ENCODE assay signal across 26 cellular contexts in genomic region chr7:133562617-133563016, GRCh38.
DNase-seq lines count a peak whose midpoint lies in the region; ATAC-seq and TF ChIP-seq lines count a peak whose summit lies in the region.
"Had no signal": no experiment of that assay in that cellular context is flagged by ENCODE, and none has a peak within 500 bp of the region (broad histone marks: within the 10 kb centered on the region; RNA-seq: fewer than 3 reads in every experiment).

No MANE protein-coding gene starts in this region.

- TF ChIP-seq CTCF in SK-N-SH (IDR thresholded peaks at IDR 0.05) = no peak
- TF ChIP-seq CTCF in fibroblast of the aortic adventitia (IDR thresholded peaks at IDR 0.05; ENCODE audit: insufficient read depth, low read length) = no peak

- peaks cover 3 to 29% of the 10 kb centered on the region in 2 experiments; a peak in 3 of 4 replicates for H3K4me1 ChIP-seq in SK-N-SH (ENCODE audit: control insufficient read depth in 1 of 2, insufficient read depth in 2 of 2, low read depth in 1 of 2, low read length in 1 of 2)
- H3K4me1 ChIP-seq: psoas muscle, tibial artery had no signal

- H3K27ac Mint-ChIP-seq in activated T-cell treated with anti-CD3 and anti-CD28 coated beads, Interleukin-2, amount 50 U/mL, for 72 hours = peak overlapping the region; percentile 63
- no peak overlapping the region for H3K27ac Mint-ChIP-seq in activated T-cell treated with anti-CD3 and anti-CD28 coated beads, Interleukin-2, amount 50 U/mL, for 24 hours
- H3K27ac Mint-ChIP-seq: activated CD4-positive, alpha-beta memory T cell treated with anti-CD3 and anti-CD28 coated beads, Interleukin-2, amount 10 ng/mL, durations not matched to agents 7 days and 5 days; dendritic cell treated with granulocyte-macrophage colony-stimulating factor and Interleukin-4, amounts not matched to agents 40 ng/mL and 50 ng/mL, for 4 days; mesothelial cell of epicardium had no signal

- H3K36me3 ChIP-seq in SK-N-SH (replicated peaks in 1 of 2; ENCODE audit: control insufficient read depth in 1 of 2, insufficient read depth in 2 of 2, low read length in 1 of 2) = peaks cover 4 to 22% of the 10 kb centered on the region in 2 experiments
- H3K36me3 ChIP-seq: tibial artery had no signal

- no peak for TF ChIP-seq RAD21 in SK-N-SH (IDR thresholded peaks at IDR 0.05; ENCODE audit: low read length)

- H3K9me3 Mint-ChIP-seq in activated T-cell treated with anti-CD3 and anti-CD28 coated beads, Interleukin-2, amount 50 U/mL, for 72 hours = no peaks in the 10 kb centered on the region
- peaks cover 12% of the 10 kb centered on the region for H3K9me3 Mint-ChIP-seq in activated T-cell treated with anti-CD3 and anti-CD28 coated beads, Interleukin-2, amount 50 U/mL, for 24 hours
- H3K9me3 Mint-ChIP-seq: activated CD4-positive, alpha-beta memory T cell treated with anti-CD3 and anti-CD28 coated beads, Interleukin-2, amount 10 ng/mL, durations not matched to agents 7 days and 5 days; dendritic cell treated with granulocyte-macrophage colony-stimulating factor and Interleukin-4, amounts not matched to agents 40 ng/mL and 50 ng/mL, for 4 days; immature natural killer cell had no signal

- H3K79me2 ChIP-seq in SK-N-SH (ENCODE audit: insufficient read depth) = peaks cover 8% of the 10 kb centered on the region; the same call in 1 of the 2 replicates

- DNase-seq in activated T-cell treated with anti-CD3 and anti-CD28 coated beads, Interleukin-2, amount 50 U/mL, for 72 hours = no peak
- DNase-seq in activated T-cell treated with anti-CD3 and anti-CD28 coated beads, Interleukin-2, amount 50 U/mL, for 24 hours = no peak
- DNase-seq in SK-N-SH (no peak), fibroblast of the aortic adventitia (ENCODE audit: low read depth) (peak; percentile 45), substantia nigra (lab: John Stamatoyannopoulos, UW) (no peak), middle frontal gyrus (ENCODE audit: extremely low spot score, low spot score) (no peak), NCI-H1694 treated with DMSO at 0.1 percent for 48 hours (lab: John Stamatoyannopoulos, UW) (no peak)
- no peak for DNase-seq in stimulated activated CD4-positive, alpha-beta T cell treated with anti-CD3 and anti-CD28 coated beads, Interleukin-4, amount 100 ng/mL, for 4 hours
- DNase-seq: activated CD4-positive, alpha-beta memory T cell treated with anti-CD3 and anti-CD28 coated beads, Interleukin-2, amount 10 ng/mL, durations not matched to agents 7 days and 5 days; activated T-cell treated with anti-CD3 and anti-CD28 coated beads for 4 hours; DMS153; immature natural killer cell; NCI-H187 treated with DMSO at 0.1 percent for 48 hours; NCI-H345; NCI-H774; psoas muscle; stimulated activated CD4-positive, alpha-beta T cell treated with anti-CD3 and anti-CD28 coated beads, Interleukin-4, amount 100 ng/mL, for 24 hours; stimulated activated naive CD8-positive, alpha-beta T cell treated with anti-CD3 and anti-CD28 coated beads, Interleukin-15, Interleukin-2, amounts not matched to agents 100 U/mL and 50 U/mL, for 24 hours; T1000; tibial artery had no signal

- no peak overlapping the region for H3K4me3 ChIP-seq in SK-N-SH (ENCODE audit: low read depth in 2 of 2, low read length in 1 of 2)
- H3K4me3 ChIP-seq in fibroblast of the aortic adventitia (ENCODE audit: low read depth, low read length) = no peak overlapping the region
- H3K4me3 ChIP-seq: psoas muscle, tibial artery had no signal

- H3F3A ChIP-seq in SK-N-SH (replicated peaks; ENCODE audit: insufficient read depth) = peaks cover 10% of the 10 kb centered on the region

- no peak for ATAC-seq in activated T-cell treated with anti-CD3 and anti-CD28 coated beads, Interleukin-2, amount 50 U/mL, for 72 hours (replicated peaks in 1 of 2)
- ATAC-seq: activated CD4-positive, CD25-positive, alpha-beta regulatory T cell treated with anti-CD3 and anti-CD28 coated beads, Interleukin-2, amount 50 U/mL, for 24 hours; left lobe of liver; psoas muscle; stimulated activated naive CD8-positive, alpha-beta T cell treated with anti-CD3 and anti-CD28 coated beads, Interleukin-15, Interleukin-2, amounts not matched to agents 100 U/mL and 50 U/mL, for 24 hours had no signal

- POLR2A ChIA-PET in SK-N-SH (lab: Yijun Ruan, JAX) = no interaction called here

- H3K27me3 ChIP-seq in SK-N-SH (ENCODE audit: insufficient read depth) = no peaks in the 10 kb centered on the region
- H3K27me3 ChIP-seq: tibial artery had no signal

- WGBS in SK-N-SH (ENCODE audit: low lambda C conversion rate) = 76% methylated on average over 4 of the region's 4 CpGs

- H3K4me3 Mint-ChIP-seq in activated T-cell treated with anti-CD3 and anti-CD28 coated beads, Interleukin-2, amount 50 U/mL, for 72 hours = no peak overlapping the region
- H3K4me3 Mint-ChIP-seq in activated T-cell treated with anti-CD3 and anti-CD28 coated beads, Interleukin-2, amount 50 U/mL, for 24 hours = no peak overlapping the region
- H3K4me3 Mint-ChIP-seq: activated CD4-positive, alpha-beta memory T cell treated with anti-CD3 and anti-CD28 coated beads, Interleukin-2, amount 10 ng/mL, durations not matched to agents 7 days and 5 days; dendritic cell treated with granulocyte-macrophage colony-stimulating factor and Interleukin-4, amounts not matched to agents 40 ng/mL and 50 ng/mL, for 4 days; immature natural killer cell; mesothelial cell of epicardium had no signal

- H3K9me2 ChIP-seq in SK-N-SH = no peaks in the 10 kb centered on the region

- no peaks in the 10 kb centered on the region for H3K4me1 Mint-ChIP-seq in activated T-cell treated with anti-CD3 and anti-CD28 coated beads, Interleukin-2, amount 50 U/mL, for 72 hours (ENCODE audit: low read depth)
- no peaks in the 10 kb centered on the region for H3K4me1 Mint-ChIP-seq in activated T-cell treated with anti-CD3 and anti-CD28 coated beads, Interleukin-2, amount 50 U/mL, for 24 hours (ENCODE audit: low read depth)
- H3K4me1 Mint-ChIP-seq: mesothelial cell of epicardium had no signal

- no peak overlapping the region for H3K4me2 ChIP-seq in SK-N-SH

- CTCF ChIA-PET in SK-N-SH (lab: Yijun Ruan, JAX) = interaction anchor here (0.6 to 1.0 kb wide), 3 partner anchors 15 to 292 kb away, joined by 3 to 4 read pairs (median 3); no protein-coding TSS in a partner anchor

- H2AFZ ChIP-seq in SK-N-SH (ENCODE audit: low read depth) = no peak overlapping the region

- peaks cover 1 to 2% of the 10 kb centered on the region in 2 donors for H3K36me3 Mint-ChIP-seq in activated T-cell treated with anti-CD3 and anti-CD28 coated beads, Interleukin-2, amount 50 U/mL, for 72 hours (ENCODE audit: insufficient read depth in 2 of 2)
- H3K36me3 Mint-ChIP-seq in activated T-cell treated with anti-CD3 and anti-CD28 coated beads, Interleukin-2, amount 50 U/mL, for 24 hours (ENCODE audit: low read depth) = peaks cover 23% of the 10 kb centered on the region
- H3K36me3 Mint-ChIP-seq: mesothelial cell of epicardium had no signal

- no peaks in the 10 kb centered on the region; the same call in 1 of the 2 replicates for H4K20me1 ChIP-seq in SK-N-SH (ENCODE audit: insufficient read depth)

- no peaks in the 10 kb centered on the region for H3K9me3 ChIP-seq in SK-N-SH
- H3K9me3 ChIP-seq: psoas muscle, tibial artery had no signal

- no peak overlapping the region for H3K9ac ChIP-seq in SK-N-SH

- peak overlapping the region; percentile 19 to 66; a peak in 3 of 4 replicates for H3K27ac ChIP-seq in SK-N-SH (ENCODE audit: low read depth in 2 of 2, low read length in 1 of 2)
- H3K27ac ChIP-seq in substantia nigra (ENCODE audit: low read depth, low read length, poor library complexity, severe bottlenecking) = no peak overlapping the region
- H3K27ac ChIP-seq: 22Rv1, C4-2B, psoas muscle, tibial artery had no signal

- TF ChIP-seq EP300 in SK-N-SH (IDR thresholded peaks at IDR 0.05; ENCODE audit: borderline replicate concordance in 1 of 2, low read depth in 1 of 2, low read length in 1 of 2) = no peak

- H3K27me3 Mint-ChIP-seq in activated T-cell treated with anti-CD3 and anti-CD28 coated beads, Interleukin-2, amount 50 U/mL, for 72 hours (ENCODE audit: low read depth) = no peaks in the 10 kb centered on the region
- H3K27me3 Mint-ChIP-seq in activated T-cell treated with anti-CD3 and anti-CD28 coated beads, Interleukin-2, amount 50 U/mL, for 24 hours = no peaks in the 10 kb centered on the region
- H3K27me3 Mint-ChIP-seq: activated CD4-positive, alpha-beta memory T cell treated with anti-CD3 and anti-CD28 coated beads, Interleukin-2, amount 10 ng/mL, durations not matched to agents 7 days and 5 days; dendritic cell treated with granulocyte-macrophage colony-stimulating factor and Interleukin-4, amounts not matched to agents 40 ng/mL and 50 ng/mL, for 4 days had no signal

TF ChIP-seq in SK-N-SH, 30 proteins besides CTCF, POLR2A, EP300 and RAD21:
- TF ChIP-seq JUND (IDR thresholded peaks at IDR 0.05) (no peak), MAX (IDR thresholded peaks at IDR 0.05; ENCODE audit: low read depth) (no peak), SIN3A (IDR thresholded peaks at IDR 0.05; ENCODE audit: borderline replicate concordance, low read depth, low read length) (no peak), IRF3 (IDR thresholded peaks at IDR 0.05; ENCODE audit: low read depth, low read length) (no peak), ELF1 (IDR thresholded peaks at IDR 0.05) (no peak), RFX5 (IDR thresholded peaks at IDR 0.05; ENCODE audit: low read length) (no peak), POLR2AphosphoS5 (IDR thresholded peaks at IDR 0.05; ENCODE audit: low read depth, low read length) (no peak), USF2 (IDR thresholded peaks at IDR 0.05; ENCODE audit: borderline replicate concordance, low read depth, low read length) (no peak), TAF1 (IDR thresholded peaks at IDR 0.05; ENCODE audit: borderline replicate concordance, low read depth, low read length) (no peak)
